Comparison of ENCODE assay signal across 10 cellular contexts in the genomic region with DNA sequence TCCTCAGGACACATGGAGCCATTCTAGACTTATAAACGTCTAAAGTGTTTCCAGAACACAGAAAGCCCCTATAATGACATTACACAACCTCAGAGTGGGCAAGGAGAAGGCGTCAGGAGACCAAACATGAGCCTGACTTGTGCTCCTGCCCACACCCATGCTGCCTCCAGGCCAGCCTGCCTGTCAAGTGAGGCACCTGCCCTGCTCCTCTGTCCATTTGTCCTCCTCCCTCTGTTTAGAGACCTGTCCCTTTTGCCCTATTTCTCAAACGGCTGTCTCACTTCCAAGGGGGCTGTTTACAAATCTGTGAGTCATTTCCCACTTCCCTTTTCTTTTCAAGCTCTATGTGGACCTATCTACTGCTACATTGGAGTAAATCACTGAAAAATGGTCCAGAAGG. TPM values are rescaled to one million over a fixed set of nuclear protein-coding genes. Genes with fewer than 3 reads are reported as not detected.
A peak's percentile ranks its signal among the peaks of the same experiment; 100 is the strongest.
DNase-seq lines count a peak whose midpoint lies in the region; ATAC-seq and TF ChIP-seq lines count a peak whose summit lies in the region.
"Had no signal": no experiment of that assay in that cellular context is flagged by ENCODE, and none has a peak within 500 bp of the region (broad histone marks: within the 10 kb centered on the region; RNA-seq: fewer than 3 reads in every experiment).

No MANE protein-coding gene starts in this region.

- ATAC-seq in HG02642 (IDR thresholded peaks at IDR 0.05; ENCODE audit: poor library complexity, unreplicated experiment) (peak; percentile 66), right lobe of liver (peak; percentile 57 to 98 (median 74))

- no peaks in the 10 kb centered on the region for H3K9me3 ChIP-seq in PC-9 (ENCODE audit: insufficient read depth, low read depth)
- H3K9me3 ChIP-seq in right lobe of liver, result no peaks in the 10 kb centered on the region

- H2AFZ ChIP-seq in PC-9, result no peak overlapping the region

- H3K4me1 Mint-ChIP-seq in activated CD4-positive, alpha-beta memory T cell treated with anti-CD3 and anti-CD28 coated beads, Interleukin-2, amount 10 ng/mL, durations not matched to agents 7 days and 5 days, result peaks cover 3% of the 10 kb centered on the region

- no peaks in the 10 kb centered on the region for H3K9me3 Mint-ChIP-seq in activated CD4-positive, alpha-beta memory T cell treated with anti-CD3 and anti-CD28 coated beads, Interleukin-2, amount 10 ng/mL, durations not matched to agents 7 days and 5 days

- intact Hi-C loops in PC-9 (cut with micrococcal nuclease; ENCODE audit: unreplicated experiment), result no loop called here
- intact Hi-C loops in right lobe of liver (cut with DNase I), result no loop called here

- no peaks in the 10 kb centered on the region for H3K9me2 ChIP-seq in PC-9 (ENCODE audit: insufficient read depth)

- 25% methylated on average over 2 of the region's 3 CpGs for WGBS in right lobe of liver (ENCODE audit: insufficient coverage, low coverage, low lambda C conversion rate, missing lambda C conversion rate)

- no peak for TF ChIP-seq POLR2A in right lobe of liver (IDR thresholded peaks at IDR 0.05)

- peaks cover 12% of the 10 kb centered on the region for H3K36me3 Mint-ChIP-seq in activated CD4-positive, alpha-beta memory T cell treated with anti-CD3 and anti-CD28 coated beads, Interleukin-2, amount 10 ng/mL, durations not matched to agents 7 days and 5 days (ENCODE audit: low read depth)

- POLR2A ChIA-PET in PC-9 (lab: Charles Lee; ENCODE audit: unreplicated experiment), result no interaction called here
- POLR2A ChIA-PET in activated CD4-positive, alpha-beta memory T cell treated with anti-CD3 and anti-CD28 coated beads, Interleukin-2, amount 10 ng/mL, durations not matched to agents 7 days and 5 days (lab: Charles Lee), result no interaction called here

- no TSS peak for BruUV-seq in PC-9 (replicated peaks; lab: Mats Ljungman, UMichigan)

- H3K36me3 ChIP-seq in PC-9 (ENCODE audit: low read depth) (peaks cover 13% of the 10 kb centered on the region), right lobe of liver (peaks cover 0 to 13% (median 0%) of the 10 kb centered on the region in 4 donors)

- no peak overlapping the region for H3K4me3 ChIP-seq in PC-9
- no peak overlapping the region for H3K4me3 ChIP-seq in right lobe of liver

- no peaks in the 10 kb centered on the region for H3K27me3 Mint-ChIP-seq in activated CD4-positive, alpha-beta memory T cell treated with anti-CD3 and anti-CD28 coated beads, Interleukin-2, amount 10 ng/mL, durations not matched to agents 7 days and 5 days

- no peak overlapping the region for H3K27ac Mint-ChIP-seq in activated CD4-positive, alpha-beta memory T cell treated with anti-CD3 and anti-CD28 coated beads, Interleukin-2, amount 10 ng/mL, durations not matched to agents 7 days and 5 days

- H3F3A ChIP-seq in PC-9 (ENCODE audit: insufficient read depth, low read depth), result peaks cover 20% of the 10 kb centered on the region

- H3K4me1 ChIP-seq in PC-9 (replicated peaks; ENCODE audit: insufficient read depth) (peaks cover 41% of the 10 kb centered on the region), right lobe of liver (peaks cover 0 to 4% (median 0%) of the 10 kb centered on the region in 4 donors)

- H3K4me2 ChIP-seq in PC-9, result peak overlapping the region; percentile 37

- 0 out of 2 replicates have a peak, but pooled peaks cover 4% of the 10 kb centered on the region for H4K20me1 ChIP-seq in PC-9 (ENCODE audit: insufficient read depth)

- H3K27me3 ChIP-seq in PC-9 (ENCODE audit: insufficient read depth, low read depth) (no peaks in the 10 kb centered on the region), right lobe of liver (no peaks in the 10 kb centered on the region)

- H3K27ac ChIP-seq in PC-9, result peak overlapping the region; percentile 46
- H3K27ac ChIP-seq in right lobe of liver, result no peak overlapping the region

- H3K79me2 ChIP-seq in PC-9 (ENCODE audit: low read depth), result peaks cover 78% of the 10 kb centered on the region

- TF ChIP-seq CTCF in GM10266 (IDR thresholded peaks at IDR 0.05; ENCODE audit: control insufficient read depth, insufficient read depth, low read depth, missing control alignments) (no peak), PC-9 (conservative IDR thresholded peaks at IDR 0.05) (no peak), right lobe of liver (IDR thresholded peaks at IDR 0.05) (no peak)

- no peak overlapping the region for H3K4me3 Mint-ChIP-seq in activated CD4-positive, alpha-beta memory T cell treated with anti-CD3 and anti-CD28 coated beads, Interleukin-2, amount 10 ng/mL, durations not matched to agents 7 days and 5 days

- DNase-seq in GM10266 (ENCODE audit: extremely low spot score) (peak; percentile 56), PC-9 (peak; percentile 61 to 89), right lobe of liver (peak in 1 of 3 donors; percentile 67), LoVo (ENCODE audit: low spot score) (no peak), NCI-H187 treated with DMSO at 0.1 percent for 48 hours (lab: John Stamatoyannopoulos, UW) (no peak)
- no peak for DNase-seq in activated CD4-positive, alpha-beta memory T cell treated with anti-CD3 and anti-CD28 coated beads, Interleukin-2, amount 10 ng/mL, durations not matched to agents 7 days and 5 days
- no peak for DNase-seq in activated T-cell treated with anti-CD3 and anti-CD28 coated beads, Interleukin-2, amount 50 U/mL, for 1 hour
- DNase-seq: activated CD8-positive, alpha-beta memory T cell treated with anti-CD3 and anti-CD28 coated beads, Interleukin-2, amount 50 U/mL, for 4 hours; NCI-H1105 treated with DMSO at 0.1 percent for 48 hours had no signal

- CTCF ChIA-PET in PC-9 (lab: Charles Lee), result no interaction called here
- CTCF ChIA-PET in activated CD4-positive, alpha-beta memory T cell treated with anti-CD3 and anti-CD28 coated beads, Interleukin-2, amount 10 ng/mL, durations not matched to agents 7 days and 5 days (lab: Charles Lee), result interaction anchor here (0.6 kb wide), 1 partner anchor 433 kb away, joined by 5 read pairs; no protein-coding TSS in a partner anchor

RNA-seq across cellular contexts. Expression of a gene that starts 21.0 kb away (rescaled TPM):
- 107 and 118 TPM in 2 replicates for total RNA-seq in PC-9 (2021)
- total RNA-seq in right lobe of liver, result 10 to 100 TPM; 27.5 to 36.7 (median 32.0) TPM
- 10 to 100 TPM; 46.6 to 51.6 TPM for total RNA-seq in activated CD4-positive, alpha-beta memory T cell treated with anti-CD3 and anti-CD28 coated beads, Interleukin-2, amount 10 ng/mL, durations not matched to agents 7 days and 5 days

RNA-seq across cellular contexts. Expression of a gene that starts 21.1 kb away (rescaled TPM):
- total RNA-seq in PC-9 (2021), result 56.2 and 58.0 TPM in 2 replicates
- 10 to 100 TPM; 15.1 to 25.7 (median 15.9) TPM for total RNA-seq in right lobe of liver
- 10 to 100 TPM; 38.0 to 40.8 TPM for total RNA-seq in activated CD4-positive, alpha-beta memory T cell treated with anti-CD3 and anti-CD28 coated beads, Interleukin-2, amount 10 ng/mL, durations not matched to agents 7 days and 5 days

Comparison
In these comparisons a context has a peak if more than half of its experiments do, and no peak if none do; other contexts are left out.
1. DNase-seq: peak in GM10266 (single experiment) and PC-9 (2 of 2); none in activated CD4-positive, alpha-beta memory T cell treated with anti-CD3 and anti-CD28 coated beads, Interleukin-2, amount 10 ng/mL, durations not matched to agents 7 days and 5 days (single experiment), LoVo (single experiment), NCI-H187 treated with DMSO at 0.1 percent for 48 hours (single experiment) and activated T-cell treated with anti-CD3 and anti-CD28 coated beads, Interleukin-2, amount 50 U/mL, for 1 hour (single experiment).